ENCODE assay signal across 10 cellular contexts in genomic region chr20:3312940-3313656, GRCh38.
DNase-seq lines count a peak whose midpoint lies in the region; ATAC-seq and TF ChIP-seq lines count a peak whose summit lies in the region.
"Had no signal": no experiment of that assay in that cellular context is flagged by ENCODE, and none has a peak within 500 bp of the region (broad histone marks: within the 10 kb centered on the region; RNA-seq: fewer than 3 reads in every experiment).

No MANE protein-coding gene starts in this region.

- H3K27ac ChIP-seq in HL-60 (replicated peaks), result peak overlapping the region; percentile 74
- peak overlapping the region; percentile 37 to 84 (median 73) for H3K27ac ChIP-seq in adrenal gland

- no peak overlapping the region for H3K4me3 Mint-ChIP-seq in stimulated activated effector memory CD8-positive, alpha-beta T cell treated with anti-CD3 and anti-CD28 coated beads, Interleukin-12 subunit alpha, Interleukin-12 subunit beta, amount 100 ng/mL, for 72 hours
- no peak overlapping the region for H3K4me3 Mint-ChIP-seq in T-helper 2 cell treated with Interferon-gamma antibody and Interleukin-4, amounts not matched to agents 5 μg/mL and 100 μg/mL, for 36 hours
- H3K4me3 Mint-ChIP-seq: stimulated activated naive CD8-positive, alpha-beta T cell treated with anti-CD3 and anti-CD28 coated beads, Interleukin-15, Interleukin-2, amounts not matched to agents 100 ng/mL and 50 ng/mL, for 24 hours had no signal

- H3K4me3 ChIP-seq in HL-60 (replicated peaks; ENCODE audit: insufficient read depth, low read length) (no peak overlapping the region), adrenal gland (no peak overlapping the region)

- DNase-seq in HL-60 (ENCODE audit: low read depth in 1 of 2, low spot score in 1 of 2) (peak; percentile 80 to 89), adrenal gland (peak; percentile 26 to 66 (median 52)), left ventricle myocardium superior (no peak), HEK293T (ENCODE audit: extremely low spot score) (no peak), LoVo (ENCODE audit: low spot score) (no peak), NCI-H1436 (lab: John Stamatoyannopoulos, UW) (no peak)
- DNase-seq in stimulated activated effector memory CD8-positive, alpha-beta T cell treated with anti-CD3 and anti-CD28 coated beads, Interleukin-12 subunit alpha, Interleukin-12 subunit beta, amount 100 ng/mL, for 72 hours (ENCODE audit: low spot score in 2 of 2), result no peak
- DNase-seq in T-helper 2 cell treated with Interferon-gamma antibody and Interleukin-4, amounts not matched to agents 5 μg/mL and 100 μg/mL, for 36 hours (ENCODE audit: low spot score), result no peak
- DNase-seq: NCI-H1092 treated with DMSO at 0.1 percent for 48 hours had no signal

- no peaks in the 10 kb centered on the region for H3K9me3 Mint-ChIP-seq in stimulated activated effector memory CD8-positive, alpha-beta T cell treated with anti-CD3 and anti-CD28 coated beads, Interleukin-12 subunit alpha, Interleukin-12 subunit beta, amount 100 ng/mL, for 72 hours
- H3K9me3 Mint-ChIP-seq in T-helper 2 cell treated with Interferon-gamma antibody and Interleukin-4, amounts not matched to agents 5 μg/mL and 100 μg/mL, for 36 hours, result no peaks in the 10 kb centered on the region
- H3K9me3 Mint-ChIP-seq: stimulated activated naive CD8-positive, alpha-beta T cell treated with anti-CD3 and anti-CD28 coated beads, Interleukin-15, Interleukin-2, amounts not matched to agents 100 ng/mL and 50 ng/mL, for 24 hours had no signal

- CTCF ChIA-PET in HEK293T (lab: Yijun Ruan, JAX), result no interaction called here

- H3K36me3 ChIP-seq in adrenal gland (replicated peaks in 1 of 2), result peaks cover 0 to 15% of the 10 kb centered on the region in 2 donors

- ATAC-seq in left ventricle myocardium superior, result peak; percentile 59
- ATAC-seq in stimulated activated effector memory CD8-positive, alpha-beta T cell treated with anti-CD3 and anti-CD28 coated beads, Interleukin-12 subunit alpha, Interleukin-12 subunit beta, amount 100 ng/mL, for 72 hours, result no peak

- POLR2A ChIA-PET in HEK293T (lab: Yijun Ruan, JAX), result no interaction called here

- TF ChIP-seq POLR2A in adrenal gland (IDR thresholded peaks at IDR 0.05), result peak in 1 of 2 donors; percentile 28

- no peaks in the 10 kb centered on the region for H3K9me3 ChIP-seq in adrenal gland (replicated peaks in 1 of 3)

- no peaks in the 10 kb centered on the region for H3K27me3 Mint-ChIP-seq in T-helper 2 cell treated with Interferon-gamma antibody and Interleukin-4, amounts not matched to agents 5 μg/mL and 100 μg/mL, for 36 hours (ENCODE audit: low read depth)
- H3K27me3 Mint-ChIP-seq: stimulated activated naive CD8-positive, alpha-beta T cell treated with anti-CD3 and anti-CD28 coated beads, Interleukin-15, Interleukin-2, amounts not matched to agents 100 ng/mL and 50 ng/mL, for 24 hours had no signal

- intact Hi-C loops in adrenal gland (cut with DNase I) (loop anchor here in 1 of 2 donors (10.0 kb wide), 1 partner anchor 88 kb away; no protein-coding TSS in a partner anchor), left ventricle myocardium superior (cut with micrococcal nuclease) (no loop called here)

- peaks cover 45 to 48% of the 10 kb centered on the region in 2 donors for H3K4me1 ChIP-seq in adrenal gland (replicated peaks in 1 of 2)

- peaks cover 19% of the 10 kb centered on the region for H3K36me3 Mint-ChIP-seq in stimulated activated effector memory CD8-positive, alpha-beta T cell treated with anti-CD3 and anti-CD28 coated beads, Interleukin-12 subunit alpha, Interleukin-12 subunit beta, amount 100 ng/mL, for 72 hours
- peaks cover 3% of the 10 kb centered on the region for H3K36me3 Mint-ChIP-seq in T-helper 2 cell treated with Interferon-gamma antibody and Interleukin-4, amounts not matched to agents 5 μg/mL and 100 μg/mL, for 36 hours (ENCODE audit: low read depth)

- no peak for TF ChIP-seq CTCF in HL-60 (IDR thresholded peaks at IDR 0.05; ENCODE audit: insufficient read depth, low read length)
- no peak for TF ChIP-seq CTCF in adrenal gland (IDR thresholded peaks at IDR 0.05)

- H3K4me1 Mint-ChIP-seq in stimulated activated effector memory CD8-positive, alpha-beta T cell treated with anti-CD3 and anti-CD28 coated beads, Interleukin-12 subunit alpha, Interleukin-12 subunit beta, amount 100 ng/mL, for 72 hours, result no peaks in the 10 kb centered on the region
- no peaks in the 10 kb centered on the region for H3K4me1 Mint-ChIP-seq in T-helper 2 cell treated with Interferon-gamma antibody and Interleukin-4, amounts not matched to agents 5 μg/mL and 100 μg/mL, for 36 hours (ENCODE audit: low read depth)

- H3K27me3 ChIP-seq in HL-60 (ENCODE audit: insufficient read depth, poor library complexity, severe bottlenecking), result no peaks in the 10 kb centered on the region
- no peaks in the 10 kb centered on the region for H3K27me3 ChIP-seq in adrenal gland

- WGBS in adrenal gland, 4 donors, result 27 to 35% (median 30%) methylated on average over 2 of the region's 2 CpGs

- H3K27ac Mint-ChIP-seq in stimulated activated effector memory CD8-positive, alpha-beta T cell treated with anti-CD3 and anti-CD28 coated beads, Interleukin-12 subunit alpha, Interleukin-12 subunit beta, amount 100 ng/mL, for 72 hours, result peak overlapping the region; percentile 74
- H3K27ac Mint-ChIP-seq in T-helper 2 cell treated with Interferon-gamma antibody and Interleukin-4, amounts not matched to agents 5 μg/mL and 100 μg/mL, for 36 hours, result no peak overlapping the region
- H3K27ac Mint-ChIP-seq: stimulated activated naive CD8-positive, alpha-beta T cell treated with anti-CD3 and anti-CD28 coated beads, Interleukin-15, Interleukin-2, amounts not matched to agents 100 ng/mL and 50 ng/mL, for 24 hours had no signal

TF ChIP-seq in HEK293T, 16 proteins besides CTCF, POLR2A, EP300 and RAD21:
- no peak for TF ChIP-seq TARDBP (IDR thresholded peaks at IDR 0.05)
- TF ChIP-seq SP1 (IDR thresholded peaks at IDR 0.05), result no peak
- no peak for TF ChIP-seq SUZ12 (IDR thresholded peaks at IDR 0.05)
- no peak for TF ChIP-seq ZNF384 (IDR thresholded peaks at IDR 0.05)
- no peak for TF ChIP-seq CTBP1 (IDR thresholded peaks at IDR 0.05; ENCODE audit: borderline replicate concordance)
- no peak for TF ChIP-seq L3MBTL2 (conservative IDR thresholded peaks at IDR 0.05)
- no peak for TF ChIP-seq FOXM1 (IDR thresholded peaks at IDR 0.05; ENCODE audit: borderline replicate concordance)
- no peak for TF ChIP-seq BHLHE40 (IDR thresholded peaks at IDR 0.05; ENCODE audit: borderline replicate concordance)
- no peak for TF ChIP-seq ELF4 (IDR thresholded peaks at IDR 0.05)
- TF ChIP-seq NFRKB (IDR thresholded peaks at IDR 0.05), result no peak

Comparison
In these comparisons a context has a peak if more than half of its experiments do, and no peak if none do; other contexts are left out.
1. DNase-seq: peak in HL-60 (2 of 2) and adrenal gland (7 of 7); none in left ventricle myocardium superior (single experiment), stimulated activated effector memory CD8-positive, alpha-beta T cell treated with anti-CD3 and anti-CD28 coated beads, Interleukin-12 subunit alpha, Interleukin-12 subunit beta, amount 100 ng/mL, for 72 hours (0 of 2), HEK293T (single experiment), LoVo (single experiment), NCI-H1436 (single experiment) and T-helper 2 cell treated with Interferon-gamma antibody and Interleukin-4, amounts not matched to agents 5 μg/mL and 100 μg/mL, for 36 hours (single experiment).